Comparison of ENCODE assay signal across 17 cellular contexts in genomic region chr20:63029358-63030121, GRCh38. TPM values are rescaled to one million over a fixed set of nuclear protein-coding genes. Genes with fewer than 3 reads are reported as not detected.
A peak's percentile ranks its signal among the peaks of the same experiment; 100 is the strongest.
DNase-seq lines count a peak whose midpoint lies in the region; ATAC-seq and TF ChIP-seq lines count a peak whose summit lies in the region.
"Had no signal": no experiment of that assay in that cellular context is flagged by ENCODE, and none has a peak within 500 bp of the region (broad histone marks: within the 10 kb centered on the region; RNA-seq: fewer than 3 reads in every experiment).

No MANE protein-coding gene starts in this region.

- peak overlapping the region; percentile 89 for H3K27ac Mint-ChIP-seq in glutamatergic neuron (ENCODE audit: unreplicated experiment)
- H3K27ac Mint-ChIP-seq: CD8-positive, alpha-beta memory T cell; stimulated activated naive CD8-positive, alpha-beta T cell treated with anti-CD3 and anti-CD28 coated beads, Interleukin-15, Interleukin-2, amounts not matched to agents 100 ng/mL and 50 ng/mL, for 24 hours had no signal

- peak; percentile 34 for DNase-seq in A172 (ENCODE audit: low spot score)
- DNase-seq in COLO668 (lab: John Stamatoyannopoulos, UW; ENCODE audit: unreplicated experiment): peak; percentile 73
- DNase-seq in NB4 (ENCODE audit: low read depth): peak; percentile 22
- peak; percentile 82 for DNase-seq in glutamatergic neuron
- no peak for DNase-seq in NCI-H2081 treated with DMSO at 0.1 percent for 48 hours (lab: John Stamatoyannopoulos, UW)
- no peak for DNase-seq in epidermal melanocyte (ENCODE audit: insufficient read length, low spot score)
- no peak for DNase-seq in GM19238 (ENCODE audit: insufficient read length, low spot score)
- DNase-seq: activated CD4-positive, alpha-beta T cell treated with anti-CD3 and anti-CD28 coated beads for 1 hour; adrenal gland; NCI-H446 had no signal

- peak overlapping the region; percentile 81 for H3K4me3 Mint-ChIP-seq in glutamatergic neuron (ENCODE audit: unreplicated experiment)
- H3K4me3 Mint-ChIP-seq: stimulated activated naive CD8-positive, alpha-beta T cell treated with anti-CD3 and anti-CD28 coated beads, Interleukin-15, Interleukin-2, amounts not matched to agents 100 ng/mL and 50 ng/mL, for 24 hours had no signal

- no peak overlapping the region for H3K4me3 ChIP-seq in NB4 (ENCODE audit: low read depth, low read length)
- H3K4me3 ChIP-seq: adrenal gland, K562, SK-N-MC had no signal

- no peaks in the 10 kb centered on the region for H3K36me3 Mint-ChIP-seq in glutamatergic neuron (ENCODE audit: unreplicated experiment)
- H3K36me3 Mint-ChIP-seq: CD8-positive, alpha-beta memory T cell had no signal

- ATAC-seq in GM21390 (IDR thresholded peaks at IDR 0.05; ENCODE audit: unreplicated experiment): no peak
- ATAC-seq: K562 had no signal

- H3K27me3 Mint-ChIP-seq in glutamatergic neuron (ENCODE audit: unreplicated experiment): peaks cover 17% of the 10 kb centered on the region

- H3K4me1 Mint-ChIP-seq in glutamatergic neuron (ENCODE audit: low read depth, unreplicated experiment): peaks cover 37% of the 10 kb centered on the region

- TF ChIP-seq CTCF in NB4 (IDR thresholded peaks at IDR 0.05; ENCODE audit: low read depth, low read length) (no peak), glutamatergic neuron (IDR thresholded peaks at IDR 0.05; ENCODE audit: partially characterized antibody, unreplicated experiment) (no peak)

- peaks cover 13% of the 10 kb centered on the region for H3K9me3 Mint-ChIP-seq in glutamatergic neuron (ENCODE audit: unreplicated experiment)
- H3K9me3 Mint-ChIP-seq: CD8-positive, alpha-beta memory T cell; stimulated activated naive CD8-positive, alpha-beta T cell treated with anti-CD3 and anti-CD28 coated beads, Interleukin-15, Interleukin-2, amounts not matched to agents 100 ng/mL and 50 ng/mL, for 24 hours had no signal

- TF ChIP-seq POLR2A in NB4 (IDR thresholded peaks at IDR 0.05; ENCODE audit: extremely low read depth, insufficient read length): no peak

RNA-seq across cellular contexts. Expression of gene BHLHE23, which starts 22.8 kb away (rescaled TPM):
- total RNA-seq in A172 (2014; rRNA removed; shearing (Covaris generic)): not detected in 2 replicates
- 23.9 TPM for total RNA-seq in glutamatergic neuron (ENCODE audit: unreplicated experiment)
- total RNA-seq: adrenal gland; CD8-positive, alpha-beta memory T cell; glomerular endothelial cell; K562; lung microvascular endothelial cell had no signal

Comparison
In these comparisons a context has a peak if more than half of its experiments do, and no peak if none do; other contexts are left out.
1. DNase-seq: peak in A172 (single experiment), COLO668 (single experiment), NB4 (single experiment) and glutamatergic neuron (single experiment); none in NCI-H2081 treated with DMSO at 0.1 percent for 48 hours (single experiment), epidermal melanocyte (single experiment) and GM19238 (single experiment).
2. RNA of gene BHLHE23, which starts 22.8 kb away (total RNA-seq): 23.9 TPM in glutamatergic neuron (single experiment); not detected in A172; every median in the first group is over 10 times any median in the second.